Comparison of ENCODE assay signal across 1 cellular context in genomic region chr1:23825076-23825761, GRCh38.
TF ChIP-seq lines count a peak whose summit lies in the region.

HMGCL (minus strand) TSS chr1:23825429; CDS start chr1:23825415, 14 bp downstream.

TF ChIP-seq in K562, 482 proteins besides CTCF, POLR2A, EP300 and RAD21 (continued from another document and continues in another):
- TF ChIP-seq RREB1 (CRISPR knock-in tag; IDR thresholded peaks at IDR 0.05) (peak; percentile 44; the same call in 1 of the 2 replicates), TAF9B (IDR thresholded peaks at IDR 0.05; ENCODE audit: partially characterized antibody) (peak; percentile 99), ZNF24 (IDR thresholded peaks at IDR 0.05) (no peak), ZNF311 (CRISPR knock-in tag; IDR thresholded peaks at IDR 0.05) (no peak), ZNF431 (CRISPR knock-in tag; IDR thresholded peaks at IDR 0.05) (no peak), CHD2 (IDR thresholded peaks at IDR 0.05; ENCODE audit: low read depth, low read length) (no peak), SMAD1 (IDR thresholded peaks at IDR 0.05; ENCODE audit: low read depth, low read length, partially characterized antibody) (no peak), ZNF133 (CRISPR knock-in tag; IDR thresholded peaks at IDR 0.05) (0 out of 2 replicates have a peak, but pooled peaks have one; percentile 54), MTA3 (IDR thresholded peaks at IDR 0.05; ENCODE audit: borderline replicate concordance) (peak; percentile 83), CTBP1 (IDR thresholded peaks at IDR 0.05; ENCODE audit: borderline replicate concordance) (peak; percentile 72), DIDO1 (tag; IDR thresholded peaks at IDR 0.05; ENCODE audit: low read depth) (no peak; the same call in 1 of the 2 replicates), HIVEP1 (CRISPR knock-in tag; IDR thresholded peaks at IDR 0.05) (peak; percentile 54; the same call in 1 of the 2 replicates), JUND (IDR thresholded peaks at IDR 0.05; ENCODE audit: borderline replicate concordance, low read depth, low read length) (peak; percentile 22; the same call in 1 of the 2 replicates), JUND (tag; IDR thresholded peaks at IDR 0.05; ENCODE audit: borderline replicate concordance, low read depth, low read length) (no peak; the same call in 2 of the 3 replicates), KDM5B (IDR thresholded peaks at IDR 0.05; ENCODE audit: insufficient replicate concordance, low read depth, low read length) (peak; percentile 97), TAF7 (tag; IDR thresholded peaks at IDR 0.05) (peak; percentile 96), E2F6 (IDR thresholded peaks at IDR 0.05; ENCODE audit: borderline replicate concordance in 1 of 2, extremely low read depth in 1 of 2, insufficient read depth in 1 of 2, insufficient read length in 1 of 2, low read depth in 1 of 2, low read length in 1 of 2, poor library complexity in 1 of 2, severe bottlenecking in 1 of 2) (peak; percentile 23 to 55), ZC3H11A (IDR thresholded peaks at IDR 0.05; ENCODE audit: low read depth, low read length) (no peak), NFIC (IDR thresholded peaks at IDR 0.05) (peak; percentile 62), SRSF9 (IDR thresholded peaks at IDR 0.05; ENCODE audit: borderline replicate concordance, low read depth, low read length) (no peak), LARP7 (IDR thresholded peaks at IDR 0.05) (no peak), CLOCK (CRISPR knock-in tag; IDR thresholded peaks at IDR 0.05; ENCODE audit: borderline replicate concordance) (0 out of 2 replicates have a peak, but pooled peaks have one; percentile 34), IFI16 (CRISPR knock-in tag; IDR thresholded peaks at IDR 0.05) (no peak), CHAMP1 (IDR thresholded peaks at IDR 0.05) (no peak), MED1 (CRISPR knock-in tag; IDR thresholded peaks at IDR 0.05; ENCODE audit: borderline replicate concordance) (no peak), SAP30 (IDR thresholded peaks at IDR 0.05; ENCODE audit: borderline replicate concordance, insufficient read depth, low read depth, low read length, poor library complexity, severe bottlenecking) (peak; percentile 79), EWSR1 (IDR thresholded peaks at IDR 0.05; ENCODE audit: borderline replicate concordance, low read depth, partially characterized antibody) (no peak), USF1 (CRISPR knock-in tag; IDR thresholded peaks at IDR 0.05) (peak; percentile 96), RHOXF2B (CRISPR knock-in tag; conservative IDR thresholded peaks at IDR 0.05) (no peak), MTA1 (IDR thresholded peaks at IDR 0.05; ENCODE audit: borderline replicate concordance) (no peak), KLF1 (tag; IDR thresholded peaks at IDR 0.05) (peak; percentile 35; the same call in 1 of the 2 replicates), SRF (CRISPR knock-in tag; IDR thresholded peaks at IDR 0.05) (peak in 1 of 2 experiments; percentile 37; a peak in 2 of 4 replicates), CREB3 (tag; conservative IDR thresholded peaks at IDR 0.05; ENCODE audit: low read depth) (no peak), ILK (tag; IDR thresholded peaks at IDR 0.05; ENCODE audit: borderline replicate concordance, low read depth) (no peak), THAP12 (CRISPR knock-in tag; IDR thresholded peaks at IDR 0.05) (peak; percentile 91), ZNF232 (CRISPR knock-in tag; IDR thresholded peaks at IDR 0.05) (no peak), ZNF408 (CRISPR knock-in tag; IDR thresholded peaks at IDR 0.05; ENCODE audit: low read depth) (no peak), CHCHD3 (CRISPR knock-in tag; IDR thresholded peaks at IDR 0.05) (0 out of 2 replicates have a peak, but pooled peaks have one; percentile 72), ZNF143 (CRISPR knock-in tag; IDR thresholded peaks at IDR 0.05) (peak; percentile 89), OTX1 (CRISPR knock-in tag; IDR thresholded peaks at IDR 0.05) (peak; percentile 46; the same call in 1 of the 2 replicates), MCM7 (IDR thresholded peaks at IDR 0.05) (no peak), ATF3 (IDR thresholded peaks at IDR 0.05) (no peak), ATF3 (CRISPR knock-in tag; conservative IDR thresholded peaks at IDR 0.05) (0 out of 2 replicates have a peak, but pooled peaks have one; percentile 56), MIER1 (IDR thresholded peaks at IDR 0.05; ENCODE audit: low read depth) (no peak), MTA2 (IDR thresholded peaks at IDR 0.05; ENCODE audit: low read depth) (no peak), GATAD2B (IDR thresholded peaks at IDR 0.05; ENCODE audit: borderline replicate concordance) (no peak)
